ENCODE assay signal across 10 cellular contexts in genomic region chr16:85395913-85396878, GRCh38.
DNase-seq lines count a peak whose midpoint lies in the region; ATAC-seq and TF ChIP-seq lines count a peak whose summit lies in the region.
"Had no signal": no experiment of that assay in that cellular context is flagged by ENCODE, and none has a peak within 500 bp of the region (broad histone marks: within the 10 kb centered on the region; RNA-seq: fewer than 3 reads in every experiment).

No MANE protein-coding gene starts in this region.

- no peak overlapping the region for H2AFZ ChIP-seq in OCI-LY3 (ENCODE audit: low read depth, low read length)

- peaks cover 32% of the 10 kb centered on the region for H3K27me3 ChIP-seq in OCI-LY3 (ENCODE audit: low read depth, low read length)

- intact Hi-C loops in Right ventricle myocardium inferior (cut with DNase I): loop anchor here (10.0 kb wide), 2 partner anchors 209 to 319 kb away; no protein-coding TSS in a partner anchor
- intact Hi-C loops in posterior vena cava (cut with DNase I): no loop called here

- H3K4me1 ChIP-seq in OCI-LY3 (ENCODE audit: low read length): peaks cover 35% of the 10 kb centered on the region

- DNase-seq in DMS153 (lab: John Stamatoyannopoulos, UW) (peak; percentile 79), Right ventricle myocardium inferior (ENCODE audit: missing footprints) (peak; percentile 55), posterior vena cava (ENCODE audit: low spot score) (peak; percentile 82), NCI-H1436 treated with DMSO at 0.1 percent for 48 hours (lab: John Stamatoyannopoulos, UW) (no peak)
- DNase-seq: effector memory CD8-positive, alpha-beta T cell; stimulated activated CD4-positive, alpha-beta T cell treated with anti-CD3 and anti-CD28 coated beads, Interleukin-2, amount 100 ng/mL, for 24 hours had no signal

- peak; percentile 16 for ATAC-seq in Right ventricle myocardium inferior
- no peak for ATAC-seq in HG02970 (IDR thresholded peaks at IDR 0.05; ENCODE audit: low FRiP score, unreplicated experiment)
- ATAC-seq in HG03280 (IDR thresholded peaks at IDR 0.05; ENCODE audit: unreplicated experiment): no peak
- no peak for ATAC-seq in GM21619 (IDR thresholded peaks at IDR 0.05; ENCODE audit: unreplicated experiment)
- ATAC-seq: effector memory CD8-positive, alpha-beta T cell had no signal

- no peaks in the 10 kb centered on the region for H3K36me3 ChIP-seq in OCI-LY3 (replicated peaks; ENCODE audit: low read depth, low read length)

- H3K4me2 ChIP-seq in OCI-LY3 (ENCODE audit: low read length): peak overlapping the region; percentile 45; the same call in 1 of the 2 replicates

- no peaks in the 10 kb centered on the region for H4K20me1 ChIP-seq in OCI-LY3 (ENCODE audit: insufficient read depth, low read length)

- H3K9ac ChIP-seq in OCI-LY3 (ENCODE audit: low read length): no peak overlapping the region

- no peak for TF ChIP-seq CTCF in OCI-LY3 (IDR thresholded peaks at IDR 0.05; ENCODE audit: low read depth, low read length)

- H3K4me3 ChIP-seq in OCI-LY3 (ENCODE audit: low read length): no peak overlapping the region

- H3K9me3 ChIP-seq in OCI-LY3 (ENCODE audit: insufficient read depth, low read length): no peaks in the 10 kb centered on the region

- no peak overlapping the region for H3K27ac ChIP-seq in OCI-LY3 (ENCODE audit: low read length)

- H3K79me2 ChIP-seq in OCI-LY3 (ENCODE audit: low read length): no peaks in the 10 kb centered on the region
